In the genomic region with DNA sequence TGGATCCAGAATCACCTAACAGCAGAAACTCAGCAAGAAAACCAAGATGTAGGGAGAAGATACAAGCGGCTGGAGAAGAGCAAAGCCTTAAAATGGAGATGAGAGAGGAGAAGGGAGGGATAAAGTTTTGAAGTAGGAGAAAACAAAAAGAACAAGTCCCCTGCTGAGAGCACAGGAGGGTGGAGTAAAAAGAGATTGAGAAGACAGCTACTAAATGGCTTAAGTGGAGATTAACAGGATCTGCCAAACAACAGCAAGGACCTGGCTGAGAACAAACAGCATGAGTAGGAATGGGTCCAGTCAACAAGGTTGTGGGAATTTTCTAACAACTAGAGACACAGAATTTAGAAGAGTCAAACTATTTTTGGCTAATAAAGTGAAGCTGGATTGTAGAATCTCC, we compare ENCODE assay signal across 28 cellular contexts. TPM values are rescaled to one million over a fixed set of nuclear protein-coding genes. Genes with fewer than 3 reads are reported as not detected.
"Had no signal": no experiment of that assay in that cellular context is flagged by ENCODE, and none has a peak within 500 bp of the region (broad histone marks: within the 10 kb centered on the region; RNA-seq: fewer than 3 reads in every experiment).

No MANE protein-coding gene starts in this region.

- FAIRE-seq: astrocyte had no signal

- H3K4me2 ChIP-seq: KMS-11 had no signal

- H3K9ac ChIP-seq: KMS-11 had no signal

- DNase-seq: activated CD4-positive, alpha-beta memory T cell treated with anti-CD3 and anti-CD28 coated beads, Interleukin-2, amount 10 ng/mL, durations not matched to agents 7 days and 5 days; activated CD4-positive, alpha-beta T cell treated with anti-CD3 and anti-CD28 coated beads for 36 hours; activated CD4-positive, alpha-beta T cell treated with anti-CD3 and anti-CD28 coated beads, Interleukin-2, amount 50 U/mL, for 1 hour; activated gamma-delta T cell; activated naive CD4-positive, alpha-beta T cell treated with anti-CD3 and anti-CD28 coated beads for 36 hours; activated T-cell treated with anti-CD3 and anti-CD28 coated beads for 4 hours; activated T-cell treated with anti-CD3 and anti-CD28 coated beads, Interleukin-2, amount 50 U/mL, for 48 hours; amygdala; MM.1S; NCI-H1105; NCI-H1436; NCI-H187; NCI-H2081; NCI-H2171; NCI-H2227 treated with DMSO at 0.1 percent for 48 hours; NCI-H446 treated with DMSO at 0.1 percent for 48 hours; NCI-H526; NCI-H774; NK-92 treated with Interleukin-12 subunit alpha and Interleukin-12 subunit beta, amount 100 ng/mL, for 24 hours; SIG-M5; T-cell; T-helper 2 cell had no signal

- H3K27ac ChIP-seq: KMS-11, VCaP had no signal

RNA-seq across cellular contexts. Expression of a gene that starts 18.1 kb away (rescaled TPM):
- total RNA-seq: activated CD4-positive, alpha-beta memory T cell treated with anti-CD3 and anti-CD28 coated beads, Interleukin-2, amount 10 ng/mL, durations not matched to agents 7 days and 5 days; activated CD4-positive, alpha-beta T cell treated with anti-CD3 and anti-CD28 coated beads for 36 hours; activated CD8-positive, alpha-beta memory T cell treated with anti-CD3 and anti-CD28 coated beads for 36 hours; activated naive CD4-positive, alpha-beta T cell treated with anti-CD3 and anti-CD28 coated beads for 36 hours; activated T-helper 17 cell treated with anti-CD3 and anti-CD28 coated beads, Interleukin-2, amount 50 U/mL, for 72 hours; RPMI7951; T-cell had no signal

RNA-seq across cellular contexts. Expression of a gene that starts 20.5 kb away (rescaled TPM):
- total RNA-seq: activated CD4-positive, alpha-beta memory T cell treated with anti-CD3 and anti-CD28 coated beads, Interleukin-2, amount 10 ng/mL, durations not matched to agents 7 days and 5 days; activated CD4-positive, alpha-beta T cell treated with anti-CD3 and anti-CD28 coated beads for 36 hours; activated CD8-positive, alpha-beta memory T cell treated with anti-CD3 and anti-CD28 coated beads for 36 hours; activated naive CD4-positive, alpha-beta T cell treated with anti-CD3 and anti-CD28 coated beads for 36 hours; activated T-helper 17 cell treated with anti-CD3 and anti-CD28 coated beads, Interleukin-2, amount 50 U/mL, for 72 hours; RPMI7951; T-cell had no signal
